In genomic region chr4:6612961-6613675, GRCh38 we compare ENCODE assay signal across 1 cellular context.
A peak's percentile ranks its signal among the peaks of the same experiment; 100 is the strongest.
TF ChIP-seq lines count a peak whose summit lies in the region.

No MANE protein-coding gene starts in this region.

TF ChIP-seq in K562, 482 proteins besides CTCF, POLR2A, EP300 and RAD21:
- TF ChIP-seq ZNF408 (CRISPR knock-in tag; IDR thresholded peaks at IDR 0.05; ENCODE audit: low read depth) (no peak), HMGN3 (IDR thresholded peaks at IDR 0.05; ENCODE audit: borderline replicate concordance, extremely low read depth, insufficient read length, low read depth, low read length) (no peak), SIN3A (IDR thresholded peaks at IDR 0.05; ENCODE audit: borderline replicate concordance in 2 of 2, control insufficient read depth in 1 of 2, low read depth in 2 of 2, low read length in 2 of 2) (no peak), AFF4 (CRISPR knock-in tag; IDR thresholded peaks at IDR 0.05) (no peak), CBFA2T2 (conservative IDR thresholded peaks at IDR 0.05) (no peak), KDM1A (IDR thresholded peaks at IDR 0.05) (peak; percentile 30 to 47; a peak in 1 of 4 replicates), PKNOX1 (IDR thresholded peaks at IDR 0.05) (peak; percentile 73), ZNF316 (IDR thresholded peaks at IDR 0.05) (peak; percentile 13; the same call in 1 of the 2 replicates), JUNB (CRISPR knock-in tag; conservative IDR thresholded peaks at IDR 0.05) (no peak), RBM25 (IDR thresholded peaks at IDR 0.05; ENCODE audit: low read depth, low read length, severe bottlenecking) (peak; percentile 51), HDAC3 (IDR thresholded peaks at IDR 0.05; ENCODE audit: borderline replicate concordance, partially characterized antibody) (no peak), PURB (CRISPR knock-in tag; IDR thresholded peaks at IDR 0.05; ENCODE audit: low read depth) (no peak), FOS (IDR thresholded peaks at IDR 0.05; ENCODE audit: extremely low read depth, insufficient read length) (peak; percentile 58), WHSC1 (IDR thresholded peaks at IDR 0.05; ENCODE audit: low read length) (no peak), STAT6 (CRISPR knock-in tag; IDR thresholded peaks at IDR 0.05) (no peak), PHTF2 (CRISPR knock-in tag; IDR thresholded peaks at IDR 0.05) (no peak), RAD51 (IDR thresholded peaks at IDR 0.05; ENCODE audit: borderline replicate concordance, low read depth) (peak; percentile 84), ASH1L (IDR thresholded peaks at IDR 0.05; ENCODE audit: borderline replicate concordance, low read depth, partially characterized antibody) (peak; percentile 39), PCBP1 (IDR thresholded peaks at IDR 0.05; ENCODE audit: low read depth, low read length, poor library complexity, severe bottlenecking) (no peak), ZNF224 (CRISPR knock-in tag; IDR thresholded peaks at IDR 0.05) (no peak), HDAC1 (IDR thresholded peaks at IDR 0.05) (0 out of 4 replicates have a peak, but pooled peaks of 1 of the 2 experiments have one; percentile 23), USF1 (CRISPR knock-in tag; IDR thresholded peaks at IDR 0.05) (peak; percentile 93), GTF3C2 (IDR thresholded peaks at IDR 0.05; ENCODE audit: borderline replicate concordance, extremely low read depth, insufficient read length) (no peak), KLF6 (CRISPR knock-in tag; IDR thresholded peaks at IDR 0.05; ENCODE audit: borderline replicate concordance) (no peak), MXI1 (IDR thresholded peaks at IDR 0.05; ENCODE audit: low read depth, low read length) (no peak), FOXM1 (IDR thresholded peaks at IDR 0.05; ENCODE audit: low read depth) (no peak), FOXM1 (CRISPR knock-in tag; IDR thresholded peaks at IDR 0.05; ENCODE audit: low read depth) (no peak), SP2 (IDR thresholded peaks at IDR 0.05; ENCODE audit: extremely low read depth, low read depth, low read length, poor library complexity, severe bottlenecking) (no peak), MAFG (tag; conservative IDR thresholded peaks at IDR 0.05) (0 out of 2 replicates have a peak, but pooled peaks have one; percentile 12), ELK1 (CRISPR knock-in tag; IDR thresholded peaks at IDR 0.05) (no peak), RFX7 (CRISPR knock-in tag; IDR thresholded peaks at IDR 0.05) (no peak), NFYB (IDR thresholded peaks at IDR 0.05; ENCODE audit: extremely low read depth, insufficient read length) (peak; percentile 73), USF2 (CRISPR knock-in tag; IDR thresholded peaks at IDR 0.05) (peak; percentile 91), NFE2 (IDR thresholded peaks at IDR 0.05; ENCODE audit: low read depth) (peak; percentile 31), ZNF184 (CRISPR knock-in tag; IDR thresholded peaks at IDR 0.05) (no peak), MCM3 (IDR thresholded peaks at IDR 0.05) (no peak), ZNF778 (CRISPR knock-in tag; IDR thresholded peaks at IDR 0.05) (no peak), MCM2 (IDR thresholded peaks at IDR 0.05; ENCODE audit: low read depth) (no peak)
TF ChIP-seq in K562: peak in this region for 13.
